1 cellular context compared by ENCODE assay signal in the genomic region with DNA sequence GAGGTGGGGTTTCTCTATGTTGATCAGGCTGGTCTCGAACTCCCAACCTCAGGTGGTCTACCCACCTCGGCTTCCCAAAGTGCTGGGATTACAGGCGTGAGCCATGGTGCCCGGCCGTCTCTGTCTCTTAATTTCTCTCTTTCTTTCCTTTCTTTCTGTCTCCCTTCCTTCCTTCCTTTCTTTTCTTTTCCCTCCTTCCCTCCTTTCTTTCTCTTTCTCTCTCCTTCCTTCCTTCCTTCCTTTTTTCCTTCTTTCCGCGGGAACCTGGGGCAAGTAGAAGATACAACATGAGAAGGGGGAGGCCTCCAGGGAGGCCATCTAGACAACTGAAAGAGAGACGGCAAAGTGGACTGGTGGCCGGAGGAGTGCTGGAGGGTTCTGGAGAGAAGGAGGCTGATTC.
A peak's percentile ranks its signal among the peaks of the same experiment; 100 is the strongest.
TF ChIP-seq lines count a peak whose summit lies in the region.

No MANE protein-coding gene starts in this region.

TF ChIP-seq in K562, 482 proteins besides CTCF, POLR2A, EP300 and RAD21:
- TF ChIP-seq FOSL1 (tag; conservative IDR thresholded peaks at IDR 0.05) (no peak), MAFF (IDR thresholded peaks at IDR 0.05; ENCODE audit: low read length) (no peak), NR2C2 (CRISPR knock-in tag; IDR thresholded peaks at IDR 0.05) (no peak), NR2C2 (tag; IDR thresholded peaks at IDR 0.05) (no peak), OTX1 (CRISPR knock-in tag; IDR thresholded peaks at IDR 0.05) (0 out of 2 replicates have a peak, but pooled peaks have one; percentile 52), MED1 (CRISPR knock-in tag; IDR thresholded peaks at IDR 0.05; ENCODE audit: borderline replicate concordance) (no peak), TEAD1 (CRISPR knock-in tag; IDR thresholded peaks at IDR 0.05) (no peak), BRD4 (IDR thresholded peaks at IDR 0.05) (no peak), KLF6 (CRISPR knock-in tag; IDR thresholded peaks at IDR 0.05; ENCODE audit: borderline replicate concordance) (no peak), PTRF (tag; IDR thresholded peaks at IDR 0.05) (no peak), ZNF184 (CRISPR knock-in tag; IDR thresholded peaks at IDR 0.05) (no peak), FOXK1 (CRISPR knock-in tag; IDR thresholded peaks at IDR 0.05; ENCODE audit: borderline replicate concordance) (no peak)
- TF ChIP-seq, protein P1, sequence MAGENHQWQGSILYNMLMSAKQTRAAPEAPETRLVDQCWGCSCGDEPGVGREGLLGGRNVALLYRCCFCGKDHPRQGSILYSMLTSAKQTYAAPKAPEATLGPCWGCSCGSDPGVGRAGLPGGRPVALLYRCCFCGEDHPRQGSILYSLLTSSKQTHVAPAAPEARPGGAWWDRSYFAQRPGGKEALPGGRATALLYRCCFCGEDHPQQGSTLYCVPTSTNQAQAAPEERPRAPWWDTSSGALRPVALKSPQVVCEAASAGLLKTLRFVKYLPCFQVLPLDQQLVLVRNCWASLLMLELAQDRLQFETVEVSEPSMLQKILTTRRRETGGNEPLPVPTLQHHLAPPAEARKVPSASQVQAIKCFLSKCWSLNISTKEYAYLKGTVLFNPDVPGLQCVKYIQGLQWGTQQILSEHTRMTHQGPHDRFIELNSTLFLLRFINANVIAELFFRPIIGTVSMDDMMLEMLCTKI (IDR thresholded peaks at IDR 0.05; ENCODE audit: partially characterized antibody) = no peak
- TF ChIP-seq, protein P2, sequence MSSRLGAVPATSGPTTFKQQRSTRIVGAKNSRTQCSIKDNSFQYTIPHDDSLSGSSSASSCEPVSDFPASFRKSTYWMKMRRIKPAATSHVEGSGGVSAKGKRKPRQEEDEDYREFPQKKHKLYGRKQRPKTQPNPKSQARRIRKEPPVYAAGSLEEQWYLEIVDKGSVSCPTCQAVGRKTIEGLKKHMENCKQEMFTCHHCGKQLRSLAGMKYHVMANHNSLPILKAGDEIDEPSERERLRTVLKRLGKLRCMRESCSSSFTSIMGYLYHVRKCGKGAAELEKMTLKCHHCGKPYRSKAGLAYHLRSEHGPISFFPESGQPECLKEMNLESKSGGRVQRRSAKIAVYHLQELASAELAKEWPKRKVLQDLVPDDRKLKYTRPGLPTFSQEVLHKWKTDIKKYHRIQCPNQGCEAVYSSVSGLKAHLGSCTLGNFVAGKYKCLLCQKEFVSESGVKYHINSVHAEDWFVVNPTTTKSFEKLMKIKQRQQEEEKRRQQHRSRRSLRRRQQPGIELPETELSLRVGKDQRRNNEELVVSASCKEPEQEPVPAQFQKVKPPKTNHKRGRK (tag; IDR thresholded peaks at IDR 0.05) = peak; percentile 44; the same call in 1 of the 2 replicates
